ENCODE assay signal across 12 cellular contexts in the genomic region with DNA sequence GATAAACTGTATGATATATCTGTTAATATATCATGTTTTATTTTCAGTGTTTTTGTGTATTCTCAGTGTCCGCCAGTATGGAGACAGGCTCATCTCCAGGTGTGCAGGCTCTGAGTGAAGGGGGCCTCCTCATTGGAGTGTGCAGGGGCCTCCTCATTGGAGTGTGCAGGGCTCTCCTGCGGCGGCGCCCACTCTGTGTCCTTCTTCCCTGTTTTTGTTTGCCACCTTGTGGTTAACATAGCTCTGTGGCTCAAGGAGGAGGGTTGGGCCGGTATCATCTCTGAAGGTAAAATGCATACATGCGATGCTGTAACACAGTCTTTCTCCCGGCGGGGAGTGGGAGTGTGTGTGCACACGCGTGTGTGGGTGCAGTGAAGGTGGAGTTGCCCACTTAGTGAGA.
DNase-seq lines count a peak whose midpoint lies in the region; ATAC-seq and TF ChIP-seq lines count a peak whose summit lies in the region.
"Had no signal": no experiment of that assay in that cellular context is flagged by ENCODE, and none has a peak within 500 bp of the region (broad histone marks: within the 10 kb centered on the region; RNA-seq: fewer than 3 reads in every experiment).

No MANE protein-coding gene starts in this region.

- H2BK20ac ChIP-seq in IMR-90 (ENCODE audit: low read depth, low read length), result no peak overlapping the region

- H3K27me3 Mint-ChIP-seq in immature natural killer cell (ENCODE audit: low read depth in 3 of 3), result peaks cover 0 to 2% (median 0%) of the 10 kb centered on the region in 3 donors
- no peaks in the 10 kb centered on the region for H3K27me3 Mint-ChIP-seq in activated naive CD4-positive, alpha-beta T cell treated with anti-CD3 and anti-CD28 coated beads for 36 hours (ENCODE audit: low read depth)
- H3K27me3 Mint-ChIP-seq: activated CD4-positive, alpha-beta memory T cell treated with anti-CD3 and anti-CD28 coated beads for 36 hours had no signal

- TF ChIP-seq POLR2A in IMR-90 (IDR thresholded peaks at IDR 0.05; ENCODE audit: low read depth, low read length) (no peak), suprapubic skin (IDR thresholded peaks at IDR 0.05) (no peak)

- no peak overlapping the region for H3K9ac ChIP-seq in IMR-90 (ENCODE audit: low read depth, low read length)

- TF ChIP-seq CTCF in IMR-90 (conservative IDR thresholded peaks at IDR 0.05; ENCODE audit: low read depth, low read length) (no peak), suprapubic skin (IDR thresholded peaks at IDR 0.05) (no peak)

- no peak overlapping the region for H2BK120ac ChIP-seq in IMR-90 (ENCODE audit: low read depth, low read length)

- no peak overlapping the region for H3K27ac ChIP-seq in IMR-90 (ENCODE audit: insufficient read depth, low read length)
- peak overlapping the region; percentile 46 for H3K27ac ChIP-seq in suprapubic skin

- H3K4me1 ChIP-seq in IMR-90 (ENCODE audit: control insufficient read depth, insufficient read depth, low read length), result peaks cover 16% of the 10 kb centered on the region
- peaks cover 45% of the 10 kb centered on the region for H3K4me1 ChIP-seq in suprapubic skin

- no peak overlapping the region for H4K91ac ChIP-seq in IMR-90 (ENCODE audit: insufficient read depth, low read depth, low read length)

- CTCF ChIA-PET in IMR-90 (lab: Yijun Ruan, JAX), result interaction anchor here (0.6 kb wide), 2 partner anchors 18 to 345 kb away, joined by 4 read pairs; no protein-coding TSS in a partner anchor
- CTCF ChIA-PET in activated naive CD4-positive, alpha-beta T cell treated with anti-CD3 and anti-CD28 coated beads for 36 hours (lab: Charles Lee), result interaction anchor here (0.6 kb wide), 1 partner anchor 103 kb away, joined by 3 read pairs; no protein-coding TSS in a partner anchor

- no peaks in the 10 kb centered on the region for H3K36me3 Mint-ChIP-seq in immature natural killer cell
- no peaks in the 10 kb centered on the region for H3K36me3 Mint-ChIP-seq in activated naive CD4-positive, alpha-beta T cell treated with anti-CD3 and anti-CD28 coated beads for 36 hours (ENCODE audit: low read depth)
- H3K36me3 Mint-ChIP-seq: activated CD4-positive, alpha-beta memory T cell treated with anti-CD3 and anti-CD28 coated beads for 36 hours had no signal

- no peak overlapping the region for H3K4me3 ChIP-seq in IMR-90 (ENCODE audit: insufficient read depth, low read depth, low read length)
- H3K4me3 ChIP-seq in suprapubic skin, result no peak overlapping the region
- H3K4me3 ChIP-seq: gastrocnemius medialis, ovary had no signal

- no peak overlapping the region for H3K14ac ChIP-seq in IMR-90 (replicated peaks; ENCODE audit: low read depth, low read length)

- H3K27me3 ChIP-seq in IMR-90 (ENCODE audit: control insufficient read depth, insufficient read depth, low read length), result no peaks in the 10 kb centered on the region
- no peaks in the 10 kb centered on the region for H3K27me3 ChIP-seq in suprapubic skin
- H3K27me3 ChIP-seq: gastrocnemius medialis, ovary had no signal

- no TSS peak for BruUV-seq in IMR-90 (replicated peaks; lab: Mats Ljungman, UMichigan)

- peak overlapping the region; percentile 4; the same call in 1 of the 3 replicates for H2BK15ac ChIP-seq in IMR-90 (ENCODE audit: low read depth, low read length)

- no peak for ATAC-seq in IMR-90 (ENCODE audit: low read depth)
- peak; percentile 26 for ATAC-seq in left lobe of liver
- no peak for ATAC-seq in HG02852 (IDR thresholded peaks at IDR 0.05; ENCODE audit: unreplicated experiment)
- ATAC-seq: gastrocnemius medialis had no signal

- H3K4me2 ChIP-seq in IMR-90 (ENCODE audit: low read depth, low read length), result no peak overlapping the region

- H3K4me3 Mint-ChIP-seq in immature natural killer cell, result peak overlapping the region in 1 of 5 donors; percentile 26
- no peak overlapping the region for H3K4me3 Mint-ChIP-seq in activated naive CD4-positive, alpha-beta T cell treated with anti-CD3 and anti-CD28 coated beads for 36 hours
- H3K4me3 Mint-ChIP-seq: activated CD4-positive, alpha-beta memory T cell treated with anti-CD3 and anti-CD28 coated beads for 36 hours had no signal

- no peak for TF ChIP-seq RAD21 in IMR-90 (IDR thresholded peaks at IDR 0.05; ENCODE audit: low read length)

- peaks cover 12% of the 10 kb centered on the region for H3K9me1 ChIP-seq in IMR-90 (ENCODE audit: insufficient read depth, low read length)

- H3K36me3 ChIP-seq in IMR-90 (ENCODE audit: control insufficient read depth, insufficient read depth, low read length), result no peaks in the 10 kb centered on the region
- H3K36me3 ChIP-seq in suprapubic skin, result no peaks in the 10 kb centered on the region
- H3K36me3 ChIP-seq: gastrocnemius medialis, ovary had no signal

- no peak overlapping the region for H2AK9ac ChIP-seq in IMR-90 (replicated peaks; ENCODE audit: low read depth, low read length, poor library complexity)

- H4K20me1 ChIP-seq in IMR-90 (ENCODE audit: insufficient read depth, low read length), result no peaks in the 10 kb centered on the region

- H3K9me3 ChIP-seq in IMR-90 (ENCODE audit: control insufficient read depth, insufficient read depth, low read length), result no peaks in the 10 kb centered on the region
- no peaks in the 10 kb centered on the region for H3K9me3 ChIP-seq in suprapubic skin
- H3K9me3 ChIP-seq: gastrocnemius medialis, ovary had no signal

- no peak overlapping the region; a peak in 1 of 4 replicates for H4K8ac ChIP-seq in IMR-90 (ENCODE audit: low read depth in 2 of 2, low read length in 2 of 2)

- no peak overlapping the region for H3K27ac Mint-ChIP-seq in immature natural killer cell
- H3K27ac Mint-ChIP-seq in activated naive CD4-positive, alpha-beta T cell treated with anti-CD3 and anti-CD28 coated beads for 36 hours, result no peak overlapping the region
- H3K27ac Mint-ChIP-seq: activated CD4-positive, alpha-beta memory T cell treated with anti-CD3 and anti-CD28 coated beads for 36 hours had no signal

- H3K4me1 Mint-ChIP-seq in immature natural killer cell, result peaks cover 15 to 37% of the 10 kb centered on the region in 2 donors
- peaks cover 46% of the 10 kb centered on the region for H3K4me1 Mint-ChIP-seq in activated naive CD4-positive, alpha-beta T cell treated with anti-CD3 and anti-CD28 coated beads for 36 hours (ENCODE audit: low read depth)

- peaks cover 0 to 4% of the 10 kb centered on the region in 2 experiments; a peak in 1 of 4 replicates for H3K79me1 ChIP-seq in IMR-90 (ENCODE audit: low read depth in 1 of 2, low read length in 2 of 2)

- in situ Hi-C loops in IMR-90 (cut with MboI; ENCODE audit: low sequenced_read_pairs), result no loop called here

- H4K5ac ChIP-seq in IMR-90 (ENCODE audit: low read depth, low read length), result no peak overlapping the region

- no peak overlapping the region for H3K4ac ChIP-seq in IMR-90 (ENCODE audit: low read depth, low read length)

- H3K18ac ChIP-seq in IMR-90 (ENCODE audit: low read depth, low read length), result no peak overlapping the region

- DNase-seq in IMR-90, result no peak
- peak; percentile 46 for DNase-seq in astrocyte of the hippocampus (ENCODE audit: low read depth, low spot score)
- DNase-seq in left lobe of liver (ENCODE audit: low spot score), result no peak
- DNase-seq in suprapubic skin (ENCODE audit: low spot score in 2 of 2), result no peak
- DNase-seq in immature natural killer cell, result no peak
- DNase-seq in activated naive CD4-positive, alpha-beta T cell treated with anti-CD3 and anti-CD28 coated beads for 36 hours, result no peak
- DNase-seq: activated CD4-positive, alpha-beta memory T cell treated with anti-CD3 and anti-CD28 coated beads for 36 hours; EL; ovary; SHP77 had no signal

- WGBS in IMR-90 (ENCODE audit: extremely low coverage in 2 of 2, insufficient read length in 1 of 2), 2 experiments, result 83% methylated on average over 4 of the region's 10 CpGs; no CpG with 5 or more reads in 1 of the 2 experiments
- 86% methylated on average over 8 of the region's 10 CpGs for WGBS in suprapubic skin

- intact Hi-C loops in IMR-90 (cut with micrococcal nuclease), result no loop called here
- intact Hi-C loops in activated naive CD4-positive, alpha-beta T cell treated with anti-CD3 and anti-CD28 coated beads for 36 hours (cut with micrococcal nuclease), result loop anchor here (5.0 kb wide), 1 partner anchor 111 kb away; no protein-coding TSS in a partner anchor

- no peak overlapping the region for H2BK5ac ChIP-seq in IMR-90 (ENCODE audit: low read depth, low read length, poor library complexity, severe bottlenecking)

- no peak overlapping the region for H2AFZ ChIP-seq in IMR-90 (replicated peaks; ENCODE audit: low read length, poor library complexity)

- POLR2A ChIA-PET in IMR-90 (lab: Charles Lee; ENCODE audit: unreplicated experiment), result no interaction called here

- dilution Hi-C loops in IMR-90 (cut with HindIII; ENCODE audit: low sequenced_read_pairs, unreplicated experiment), result no loop called here

- no peak overlapping the region for H3K56ac ChIP-seq in IMR-90 (ENCODE audit: extremely low read depth, insufficient read depth, low read length)

- no peak overlapping the region for H3K23ac ChIP-seq in IMR-90 (ENCODE audit: low read depth, low read length)

- H3K9me3 Mint-ChIP-seq in immature natural killer cell, result no peaks in the 10 kb centered on the region
- no peaks in the 10 kb centered on the region for H3K9me3 Mint-ChIP-seq in activated naive CD4-positive, alpha-beta T cell treated with anti-CD3 and anti-CD28 coated beads for 36 hours
- H3K9me3 Mint-ChIP-seq: activated CD4-positive, alpha-beta memory T cell treated with anti-CD3 and anti-CD28 coated beads for 36 hours had no signal

- TF ChIP-seq EP300 in suprapubic skin (IDR thresholded peaks at IDR 0.05), result no peak

- H2AK5ac ChIP-seq in IMR-90 (ENCODE audit: low read depth, low read length), result 0 out of 2 replicates have a peak overlapping the region, but pooled peaks have one; percentile 0

TF ChIP-seq in IMR-90, 13 proteins besides CTCF, POLR2A, EP300 and RAD21 (continues in another document):
- TF ChIP-seq, protein P1, sequence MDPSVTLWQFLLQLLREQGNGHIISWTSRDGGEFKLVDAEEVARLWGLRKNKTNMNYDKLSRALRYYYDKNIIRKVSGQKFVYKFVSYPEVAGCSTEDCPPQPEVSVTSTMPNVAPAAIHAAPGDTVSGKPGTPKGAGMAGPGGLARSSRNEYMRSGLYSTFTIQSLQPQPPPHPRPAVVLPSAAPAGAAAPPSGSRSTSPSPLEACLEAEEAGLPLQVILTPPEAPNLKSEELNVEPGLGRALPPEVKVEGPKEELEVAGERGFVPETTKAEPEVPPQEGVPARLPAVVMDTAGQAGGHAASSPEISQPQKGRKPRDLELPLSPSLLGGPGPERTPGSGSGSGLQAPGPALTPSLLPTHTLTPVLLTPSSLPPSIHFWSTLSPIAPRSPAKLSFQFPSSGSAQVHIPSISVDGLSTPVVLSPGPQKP (IDR thresholded peaks at IDR 0.05; ENCODE audit: borderline replicate concordance, low read depth, low read length), result no peak
- TF ChIP-seq NFE2L2 (IDR thresholded peaks at IDR 0.05; ENCODE audit: low read depth, low read length) (no peak), FOS (IDR thresholded peaks at IDR 0.05; ENCODE audit: low read depth, low read length) (no peak), MAFK (IDR thresholded peaks at IDR 0.05; ENCODE audit: low read depth, low read length) (no peak), BHLHE40 (IDR thresholded peaks at IDR 0.05; ENCODE audit: low read depth, low read length) (no peak), SMC3 (IDR thresholded peaks at IDR 0.05; ENCODE audit: low read depth, low read length) (no peak), MAZ (IDR thresholded peaks at IDR 0.05; ENCODE audit: borderline replicate concordance, low read depth, low read length) (no peak)
